ENCODE assay signal across 1 cellular context in genomic region chrX:24682739-24683432, GRCh38.
TF ChIP-seq lines count a peak whose summit lies in the region.

No MANE protein-coding gene starts in this region.

TF ChIP-seq in HepG2, 621 proteins besides CTCF, POLR2A, EP300 and RAD21:
- no peak for TF ChIP-seq HNRNPUL1 (IDR thresholded peaks at IDR 0.05; ENCODE audit: low read depth, low read length)
- no peak for TF ChIP-seq ETV6 (CRISPR knock-in tag; conservative IDR thresholded peaks at IDR 0.05)
- no peak for TF ChIP-seq NFE2 (CRISPR knock-in tag; IDR thresholded peaks at IDR 0.05)
- no peak for TF ChIP-seq SRSF1 (optimal IDR thresholded peaks at IDR 0.05; ENCODE audit: low read depth, low read length)
- no peak for TF ChIP-seq TOPORS (CRISPR knock-in tag; IDR thresholded peaks at IDR 0.05)
- no peak for TF ChIP-seq ZNF382 (CRISPR knock-in tag; IDR thresholded peaks at IDR 0.05; ENCODE audit: borderline replicate concordance)
- TF ChIP-seq MXI1 (IDR thresholded peaks at IDR 0.05; ENCODE audit: borderline replicate concordance, low read depth, low read length) = no peak
- TF ChIP-seq, protein P1, sequence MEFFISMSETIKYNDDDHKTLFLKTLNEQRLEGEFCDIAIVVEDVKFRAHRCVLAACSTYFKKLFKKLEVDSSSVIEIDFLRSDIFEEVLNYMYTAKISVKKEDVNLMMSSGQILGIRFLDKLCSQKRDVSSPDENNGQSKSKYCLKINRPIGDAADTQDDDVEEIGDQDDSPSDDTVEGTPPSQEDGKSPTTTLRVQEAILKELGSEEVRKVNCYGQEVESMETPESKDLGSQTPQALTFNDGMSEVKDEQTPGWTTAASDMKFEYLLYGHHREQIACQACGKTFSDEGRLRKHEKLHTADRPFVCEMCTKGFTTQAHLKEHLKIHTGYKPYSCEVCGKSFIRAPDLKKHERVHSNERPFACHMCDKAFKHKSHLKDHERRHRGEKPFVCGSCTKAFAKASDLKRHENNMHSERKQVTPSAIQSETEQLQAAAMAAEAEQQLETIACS (CRISPR knock-in tag; IDR thresholded peaks at IDR 0.05) = no peak
- TF ChIP-seq ZNF432 (CRISPR knock-in tag; IDR thresholded peaks at IDR 0.05; ENCODE audit: borderline replicate concordance) = no peak
- TF ChIP-seq MED1 (CRISPR knock-in tag; IDR thresholded peaks at IDR 0.05) = no peak
- TF ChIP-seq ZNF33B (CRISPR knock-in tag; IDR thresholded peaks at IDR 0.05) = no peak
- TF ChIP-seq MTF2 (CRISPR knock-in tag; IDR thresholded peaks at IDR 0.05; ENCODE audit: borderline replicate concordance) = no peak
- TF ChIP-seq SOX13 (IDR thresholded peaks at IDR 0.05) = no peak
- no peak for TF ChIP-seq SOX13 (CRISPR knock-in tag; conservative IDR thresholded peaks at IDR 0.05 in 1 of 2, IDR thresholded peaks at IDR 0.05 in 1 of 2)
